Comparison of ENCODE assay signal across 11 cellular contexts in genomic region chr14:77279719-77280118, GRCh38. TPM values are rescaled to one million over a fixed set of nuclear protein-coding genes. Genes with fewer than 3 reads are reported as not detected.
"Had no signal": no experiment of that assay in that cellular context is flagged by ENCODE, and none has a peak within 500 bp of the region (broad histone marks: within the 10 kb centered on the region; RNA-seq: fewer than 3 reads in every experiment).

No MANE protein-coding gene starts in this region.

- H3K27ac ChIP-seq: GM23248, HL-60, KMS-11 had no signal

- H3K4me2 ChIP-seq: KMS-11 had no signal

- H3K9me3 ChIP-seq: HAP-1 had no signal

- H3K4me3 Mint-ChIP-seq: HFFc6 had no signal

- H3K4me1 ChIP-seq: HAP-1 had no signal

- H3K27ac Mint-ChIP-seq: HFFc6, IgD-negative memory B cell had no signal

- FAIRE-seq: HepG2 had no signal

- H3K4me3 ChIP-seq: GM23248, HAP-1 had no signal

- H3K9me3 Mint-ChIP-seq: HFFc6, IgD-negative memory B cell had no signal

- DNase-seq: GM23248, GOT3, HFFc6, KBM-7 had no signal

- H3K4me1 Mint-ChIP-seq: IgD-negative memory B cell had no signal

- H3K27me3 Mint-ChIP-seq: IgD-negative memory B cell had no signal

- H2AFZ ChIP-seq: GM23248 had no signal

RNA-seq across cellular contexts. Expression of gene NGB, which starts 8.7 kb away (rescaled TPM):
- total RNA-seq: GM23248, H4, HepG2, HFFc6, HT1080 had no signal
- polyA plus RNA-seq: GM23248, IgD-negative memory B cell had no signal
